22 cellular contexts compared by ENCODE assay signal in the genomic region with DNA sequence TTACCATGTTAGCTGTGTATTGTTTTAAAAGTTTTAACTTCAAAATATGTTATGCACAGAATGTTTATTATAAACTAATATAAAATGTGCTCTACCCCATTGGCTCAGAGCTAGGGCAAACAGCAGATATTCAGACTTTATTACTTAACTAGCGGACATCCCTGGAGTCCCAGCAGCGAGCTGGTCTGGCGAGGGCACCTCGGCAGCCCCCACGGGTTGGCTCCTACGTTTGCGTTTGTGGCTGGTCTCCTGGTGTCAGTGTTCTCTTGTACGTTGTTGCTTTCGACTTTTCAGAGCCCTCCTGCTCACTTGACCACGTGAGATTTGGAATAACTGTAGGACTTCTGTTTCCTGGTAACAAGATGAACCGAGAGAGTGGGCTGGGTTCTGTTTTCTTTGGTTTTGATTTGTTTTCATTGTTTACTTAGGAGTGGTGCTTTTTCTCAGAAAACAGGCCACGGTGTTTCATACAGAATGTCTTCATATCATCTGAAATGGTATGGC.
"Had no signal": no experiment of that assay in that cellular context is flagged by ENCODE, and none has a peak within 500 bp of the region (broad histone marks: within the 10 kb centered on the region; RNA-seq: fewer than 3 reads in every experiment).

No MANE protein-coding gene starts in this region.

- DNase-seq: cerebellar nuclear complex; colonic mucosa; dermis blood vessel endothelial cell; erythroblast; foreskin melanocyte; heart left ventricle; hippocampal formation; natural killer cell; nucleus accumbens; ovary; right cardiac atrium; stimulated activated CD4-positive, alpha-beta T cell treated with anti-CD3 and anti-CD28 coated beads, Interleukin-15, amount 100 ng/mL, for 24 hours; stimulated activated CD4-positive, alpha-beta T cell treated with anti-CD3 and anti-CD28 coated beads, Interleukin-1b, Interleukin-23, amount 100 ng/mL, for 48 hours; stimulated activated CD4-positive, alpha-beta T cell treated with anti-CD3 and anti-CD28 coated beads, Interleukin-4, amount 100 ng/mL, for 24 hours; transverse colon had no signal

- H3K27ac Mint-ChIP-seq: memory B cell; mesothelial cell of epicardium; natural killer cell; neural progenitor cell; progenitor cell of endocrine pancreas; stimulated activated memory B cell treated with anti-CD40 and anti-IgM and Interleukin-4, amounts not matched to agents 10 μg/mL and 1 μg/mL and 100 μg/mL, for 72 hours; stimulated activated naive CD8-positive, alpha-beta T cell treated with anti-CD3 and anti-CD28 coated beads, Interleukin-15, Interleukin-2, amounts not matched to agents 100 ng/mL and 50 ng/mL, for 24 hours had no signal

- H3K4me3 Mint-ChIP-seq: memory B cell; mesothelial cell of epicardium; natural killer cell; neural progenitor cell; stimulated activated memory B cell treated with anti-CD40 and anti-IgM and Interleukin-4, amounts not matched to agents 10 μg/mL and 1 μg/mL and 100 μg/mL, for 72 hours; stimulated activated naive CD8-positive, alpha-beta T cell treated with anti-CD3 and anti-CD28 coated beads, Interleukin-15, Interleukin-2, amounts not matched to agents 100 ng/mL and 50 ng/mL, for 24 hours had no signal

- H3K27me3 ChIP-seq: colonic mucosa, heart left ventricle, neural progenitor cell, ovary, transverse colon had no signal

- H3K9me3 ChIP-seq: colonic mucosa, heart left ventricle, ovary, transverse colon had no signal

- H3K4me3 ChIP-seq: colonic mucosa, heart left ventricle, neural progenitor cell, ovary, transverse colon had no signal

- H2AFZ ChIP-seq: neural progenitor cell had no signal

- H3K4me2 ChIP-seq: neural progenitor cell had no signal

- H3K4me1 ChIP-seq: colonic mucosa, neural progenitor cell, transverse colon had no signal

- H3K9ac ChIP-seq: neural progenitor cell had no signal

- H3K4me1 Mint-ChIP-seq: memory B cell; mesothelial cell of epicardium; natural killer cell; stimulated activated memory B cell treated with anti-CD40 and anti-IgM and Interleukin-4, amounts not matched to agents 10 μg/mL and 1 μg/mL and 100 μg/mL, for 72 hours had no signal

- H3K36me3 ChIP-seq: colonic mucosa, neural progenitor cell, ovary had no signal

- H3K36me3 Mint-ChIP-seq: natural killer cell had no signal

- FAIRE-seq: endothelial cell of umbilical vein had no signal

- H3K9me3 Mint-ChIP-seq: memory B cell; mesothelial cell of epicardium; natural killer cell; neural progenitor cell; stimulated activated memory B cell treated with anti-CD40 and anti-IgM and Interleukin-4, amounts not matched to agents 10 μg/mL and 1 μg/mL and 100 μg/mL, for 72 hours; stimulated activated naive CD8-positive, alpha-beta T cell treated with anti-CD3 and anti-CD28 coated beads, Interleukin-15, Interleukin-2, amounts not matched to agents 100 ng/mL and 50 ng/mL, for 24 hours had no signal

- H3K27ac ChIP-seq: colonic mucosa, heart left ventricle, neural progenitor cell, ovary, transverse colon had no signal

- H3K27me3 Mint-ChIP-seq: memory B cell; progenitor cell of endocrine pancreas; stimulated activated memory B cell treated with anti-CD40 and anti-IgM and Interleukin-4, amounts not matched to agents 10 μg/mL and 1 μg/mL and 100 μg/mL, for 72 hours; stimulated activated naive CD8-positive, alpha-beta T cell treated with anti-CD3 and anti-CD28 coated beads, Interleukin-15, Interleukin-2, amounts not matched to agents 100 ng/mL and 50 ng/mL, for 24 hours had no signal

- ATAC-seq: heart left ventricle; natural killer cell; right cardiac atrium; stimulated activated memory B cell treated with anti-CD40 and anti-IgM and Interleukin-4, amounts not matched to agents 10 μg/mL and 1 μg/mL and 100 μg/mL, for 72 hours had no signal
